8 cellular contexts compared by ENCODE assay signal in genomic region chr9:127973169-127974001, GRCh38. TPM values are rescaled to one million over a fixed set of nuclear protein-coding genes. Genes with fewer than 3 reads are reported as not detected.
DNase-seq lines count a peak whose midpoint lies in the region; ATAC-seq, FAIRE-seq and TF ChIP-seq lines count a peak whose summit lies in the region.

No MANE protein-coding gene starts in this region.

- H3K4me3 ChIP-seq in kidney (ENCODE audit: low read length in 2 of 2) = peak overlapping the region in 1 of 2 donors; percentile 14

- peaks cover 84% of the 10 kb centered on the region in 2 donors for H3K4me1 ChIP-seq in kidney (ENCODE audit: control insufficient read depth in 1 of 2, insufficient read depth in 1 of 2, low read depth in 1 of 2, low read length in 2 of 2)

- peaks cover 93% of the 10 kb centered on the region for H3K4me1 Mint-ChIP-seq in activated T-helper 1 cell treated with anti-CD3 and anti-CD28 coated beads, Interleukin-12 subunit alpha, Interleukin-12 subunit beta, Interleukin-2, Interleukin-4 antibody, amounts not matched to agents 30 ng/mL and 10 ng/mL and 1 ng/mL, durations not matched to agents 14 hours and 24 hours and 36 hours (ENCODE audit: low read depth)

- H3K4me3 Mint-ChIP-seq in activated T-helper 1 cell treated with anti-CD3 and anti-CD28 coated beads, Interleukin-12 subunit alpha, Interleukin-12 subunit beta, Interleukin-2, Interleukin-4 antibody, amounts not matched to agents 30 ng/mL and 10 ng/mL and 1 ng/mL, durations not matched to agents 14 hours and 24 hours and 36 hours = peak overlapping the region; percentile 79

- H3K27ac Mint-ChIP-seq in activated T-helper 1 cell treated with anti-CD3 and anti-CD28 coated beads, Interleukin-12 subunit alpha, Interleukin-12 subunit beta, Interleukin-2, Interleukin-4 antibody, amounts not matched to agents 30 ng/mL and 10 ng/mL and 1 ng/mL, durations not matched to agents 14 hours and 24 hours and 36 hours = peak overlapping the region; percentile 61

- no peaks in the 10 kb centered on the region for H3K36me3 ChIP-seq in kidney (ENCODE audit: control insufficient read depth in 1 of 2, insufficient read depth in 2 of 2, low read length in 2 of 2)

- no peaks in the 10 kb centered on the region for H3K9me3 ChIP-seq in kidney (ENCODE audit: control insufficient read depth in 1 of 2, low read length in 2 of 2)

- in situ Hi-C loops in ACHN (cut with HindIII; ENCODE audit: low pct_ligation_motif_present, low pct_unique_long_range_greater_than_20kb, low sequenced_read_pairs) = no loop called here

- TF ChIP-seq CTCF in kidney (IDR thresholded peaks at IDR 0.05; ENCODE audit: borderline replicate concordance, extremely low read depth, insufficient read depth) = no peak

- intact Hi-C loops in activated T-helper 1 cell treated with anti-CD3 and anti-CD28 coated beads, Interleukin-12 subunit alpha, Interleukin-12 subunit beta, Interleukin-2, Interleukin-4 antibody, amounts not matched to agents 30 ng/mL and 10 ng/mL and 1 ng/mL, durations not matched to agents 14 hours and 24 hours and 36 hours (cut with micrococcal nuclease) = no loop called here
- intact Hi-C loops in kidney (cut with DNase I) = no loop called here

- FAIRE-seq in kidney (lab: Jason Lieb, UNC) = no peak

- no peaks in the 10 kb centered on the region for H3K9me3 Mint-ChIP-seq in activated T-helper 1 cell treated with anti-CD3 and anti-CD28 coated beads, Interleukin-12 subunit alpha, Interleukin-12 subunit beta, Interleukin-2, Interleukin-4 antibody, amounts not matched to agents 30 ng/mL and 10 ng/mL and 1 ng/mL, durations not matched to agents 14 hours and 24 hours and 36 hours

- H3K27me3 Mint-ChIP-seq in activated T-helper 1 cell treated with anti-CD3 and anti-CD28 coated beads, Interleukin-12 subunit alpha, Interleukin-12 subunit beta, Interleukin-2, Interleukin-4 antibody, amounts not matched to agents 30 ng/mL and 10 ng/mL and 1 ng/mL, durations not matched to agents 14 hours and 24 hours and 36 hours (ENCODE audit: insufficient read depth) = no peaks in the 10 kb centered on the region

- peak overlapping the region; percentile 37 to 56 for H3K9ac ChIP-seq in kidney (ENCODE audit: low read length in 2 of 2)

- peak overlapping the region; percentile 61 to 78 for H3K27ac ChIP-seq in kidney (ENCODE audit: low read depth in 2 of 2, low read length in 2 of 2)
- peak overlapping the region; percentile 99 for H3K27ac ChIP-seq in substantia nigra (ENCODE audit: low read depth, low read length, poor library complexity, severe bottlenecking)

- DNase-seq in NCI-H1417 (lab: John Stamatoyannopoulos, UW) (peak in 2 of 3 experiments; percentile 33 to 74), NCI-H1417 treated with DMSO at 0.1 percent for 48 hours (lab: John Stamatoyannopoulos, UW) (no peak), kidney (no peak), substantia nigra (lab: John Stamatoyannopoulos, UW) (peak in 25 of 49 donors; percentile 36 to 86 (median 52)), ACHN (no peak), NCI-H1436 (lab: John Stamatoyannopoulos, UW) (no peak)
- DNase-seq in activated T-helper 1 cell treated with anti-CD3 and anti-CD28 coated beads, Interleukin-12 subunit alpha, Interleukin-12 subunit beta, Interleukin-2, Interleukin-4 antibody, amounts not matched to agents 30 ng/mL and 10 ng/mL and 1 ng/mL, durations not matched to agents 14 hours and 24 hours and 36 hours (ENCODE audit: low spot score) = no peak

- no peak for ATAC-seq in GM19463 (IDR thresholded peaks at IDR 0.05; ENCODE audit: unreplicated experiment)

- peaks cover 18% of the 10 kb centered on the region for H3K36me3 Mint-ChIP-seq in activated T-helper 1 cell treated with anti-CD3 and anti-CD28 coated beads, Interleukin-12 subunit alpha, Interleukin-12 subunit beta, Interleukin-2, Interleukin-4 antibody, amounts not matched to agents 30 ng/mL and 10 ng/mL and 1 ng/mL, durations not matched to agents 14 hours and 24 hours and 36 hours (ENCODE audit: low read depth)

RNA-seq across cellular contexts. Expression of gene EEIG1, which starts 7.4 kb away (rescaled TPM):
- total RNA-seq in activated T-helper 1 cell treated with anti-CD3 and anti-CD28 coated beads, Interleukin-12 subunit alpha, Interleukin-12 subunit beta, Interleukin-2, Interleukin-4 antibody, amounts not matched to agents 30 ng/mL and 10 ng/mL and 1 ng/mL, durations not matched to agents 14 hours and 24 hours and 36 hours = 39.8 and 43.4 TPM in 2 replicates
- 75.9 TPM for total RNA-seq in kidney
- 34.3 TPM for polyA plus RNA-seq in kidney (ENCODE audit: insufficient read depth, low read depth, low replicate concordance)

RNA-seq across cellular contexts. Expression of gene DPM2, which starts 35.7 kb away (rescaled TPM):
- total RNA-seq in activated T-helper 1 cell treated with anti-CD3 and anti-CD28 coated beads, Interleukin-12 subunit alpha, Interleukin-12 subunit beta, Interleukin-2, Interleukin-4 antibody, amounts not matched to agents 30 ng/mL and 10 ng/mL and 1 ng/mL, durations not matched to agents 14 hours and 24 hours and 36 hours = 62.6 and 70.2 TPM in 2 replicates
- total RNA-seq in kidney = 42.8 TPM
- 70.0 TPM for polyA plus RNA-seq in kidney (ENCODE audit: insufficient read depth, low read depth, low replicate concordance)

RNA-seq across cellular contexts. Expression of gene PIP5KL1, which starts 42.8 kb away (rescaled TPM):
- 1.1 and 1.2 TPM in 2 replicates for total RNA-seq in activated T-helper 1 cell treated with anti-CD3 and anti-CD28 coated beads, Interleukin-12 subunit alpha, Interleukin-12 subunit beta, Interleukin-2, Interleukin-4 antibody, amounts not matched to agents 30 ng/mL and 10 ng/mL and 1 ng/mL, durations not matched to agents 14 hours and 24 hours and 36 hours
- total RNA-seq in kidney = 3.0 TPM
- 4.3 TPM for polyA plus RNA-seq in kidney (ENCODE audit: insufficient read depth, low read depth, low replicate concordance)

RNA-seq across cellular contexts. Expression of gene ST6GALNAC4, which starts 56.5 kb away (rescaled TPM):
- 30.8 and 31.6 TPM in 2 replicates for total RNA-seq in activated T-helper 1 cell treated with anti-CD3 and anti-CD28 coated beads, Interleukin-12 subunit alpha, Interleukin-12 subunit beta, Interleukin-2, Interleukin-4 antibody, amounts not matched to agents 30 ng/mL and 10 ng/mL and 1 ng/mL, durations not matched to agents 14 hours and 24 hours and 36 hours
- total RNA-seq in kidney = 31.4 TPM
- polyA plus RNA-seq in kidney (ENCODE audit: insufficient read depth, low read depth, low replicate concordance) = 31.6 TPM

Comparison
In these comparisons a context has a peak if more than half of its experiments do, and no peak if none do; other contexts are left out.
1. DNase-seq: peak in NCI-H1417 (2 of 3) and substantia nigra (25 of 49); none in NCI-H1417 treated with DMSO at 0.1 percent for 48 hours (single experiment), activated T-helper 1 cell treated with anti-CD3 and anti-CD28 coated beads, Interleukin-12 subunit alpha, Interleukin-12 subunit beta, Interleukin-2, Interleukin-4 antibody, amounts not matched to agents 30 ng/mL and 10 ng/mL and 1 ng/mL, durations not matched to agents 14 hours and 24 hours and 36 hours (single experiment), kidney (single experiment), ACHN (single experiment) and NCI-H1436 (single experiment).